13 cellular contexts compared by ENCODE assay signal in the genomic region with DNA sequence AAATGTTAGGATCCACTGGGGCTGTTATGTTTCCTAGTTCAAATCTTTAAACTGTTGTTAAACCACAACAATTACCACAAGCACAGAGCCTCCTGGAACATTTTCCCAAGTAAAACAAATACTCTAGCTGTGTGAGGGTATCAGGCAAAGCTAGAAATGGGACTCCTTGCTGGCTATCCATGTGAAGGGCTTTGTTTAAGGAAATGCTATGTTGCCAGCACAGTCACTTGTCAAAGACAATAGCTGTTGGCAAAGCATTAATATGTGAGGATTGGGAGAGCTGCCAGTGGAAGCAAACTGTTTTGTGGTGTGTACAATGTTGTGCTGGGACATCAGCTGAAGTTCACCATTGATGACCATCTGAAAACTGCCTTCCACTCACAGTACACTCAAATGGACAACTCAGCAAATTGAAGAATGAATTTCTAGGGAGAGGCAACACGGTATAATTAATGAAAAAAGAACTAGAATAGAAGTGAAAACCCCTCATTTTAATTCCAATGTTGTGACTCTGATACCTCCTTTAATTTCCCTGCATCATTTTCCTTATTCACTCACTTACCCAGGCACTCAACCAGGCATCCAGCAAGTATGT.
DNase-seq lines count a peak whose midpoint lies in the region; ATAC-seq and TF ChIP-seq lines count a peak whose summit lies in the region.
"Had no signal": no experiment of that assay in that cellular context is flagged by ENCODE, and none has a peak within 500 bp of the region (broad histone marks: within the 10 kb centered on the region; RNA-seq: fewer than 3 reads in every experiment).

No MANE protein-coding gene starts in this region.

- H3K4me2 ChIP-seq in hepatocyte = no peak overlapping the region

- POLR2A ChIA-PET in activated CD8-positive, alpha-beta T cell treated with anti-CD3 and anti-CD28 coated beads, Interleukin-2, amount 10 ng/mL, durations not matched to agents 7 days and 5 days (lab: Charles Lee) = interaction anchor here (0.6 kb wide), 1 partner anchor 9 kb away, joined by 3 read pairs; no protein-coding TSS in a partner anchor

- H4K20me1 ChIP-seq in hepatocyte (ENCODE audit: insufficient read depth, poor library complexity, severe bottlenecking) = no peaks in the 10 kb centered on the region

- H3K27me3 ChIP-seq in MG63 (no peaks in the 10 kb centered on the region), hepatocyte (no peaks in the 10 kb centered on the region)
- H3K27me3 ChIP-seq: ovary, vagina had no signal

- DNase-seq in MG63 (peak; percentile 49), caudate nucleus (lab: John Stamatoyannopoulos, UW) (peak in 50 of 61 donors; percentile 3 to 84 (median 48)), hepatocyte (ENCODE audit: low spot score) (no peak), retinal pigment epithelial cell (ENCODE audit: low read depth) (peak; percentile 24), T-helper 17 cell (no peak), activated gamma-delta T cell treated with Interleukin-2 at 50 U/mL for 16 hours (no peak)
- DNase-seq in activated CD8-positive, alpha-beta T cell treated with anti-CD3 and anti-CD28 coated beads, Interleukin-2, amount 10 ng/mL, durations not matched to agents 7 days and 5 days = no peak
- DNase-seq in stimulated activated CD4-positive, alpha-beta T cell treated with anti-CD3 and anti-CD28 coated beads, Interleukin-12 subunit alpha, Interleukin-12 subunit beta, amount 100 ng/mL, for 4 hours = no peak
- DNase-seq: activated CD8-positive, alpha-beta memory T cell treated with anti-CD3 and anti-CD28 coated beads, Interleukin-2, amount 50 U/mL, for 48 hours; KG1; ovary had no signal

- CTCF ChIA-PET in activated CD8-positive, alpha-beta T cell treated with anti-CD3 and anti-CD28 coated beads, Interleukin-2, amount 10 ng/mL, durations not matched to agents 7 days and 5 days (lab: Charles Lee) = interaction anchor here (0.7 to 4.7 kb wide), 6 partner anchors 9 to 396 kb away, joined by 3 to 33 read pairs (median 4); no protein-coding TSS in a partner anchor

- H3K79me2 ChIP-seq in hepatocyte = no peaks in the 10 kb centered on the region

- H2AFZ ChIP-seq in hepatocyte = no peak overlapping the region

- H3K4me3 ChIP-seq in MG63 (no peak overlapping the region), hepatocyte (no peak overlapping the region), retinal pigment epithelial cell (ENCODE audit: low read length) (no peak overlapping the region)
- H3K4me3 ChIP-seq: ovary, vagina had no signal

- no peak overlapping the region for H3K27ac Mint-ChIP-seq in T-helper 17 cell
- no peak overlapping the region for H3K27ac Mint-ChIP-seq in activated CD8-positive, alpha-beta T cell treated with anti-CD3 and anti-CD28 coated beads, Interleukin-2, amount 10 ng/mL, durations not matched to agents 7 days and 5 days

- H3K9me3 ChIP-seq in MG63 (no peaks in the 10 kb centered on the region), hepatocyte (ENCODE audit: low read depth) (no peaks in the 10 kb centered on the region), T-helper 17 cell (ENCODE audit: control insufficient read depth, low read length, poor library complexity, severe bottlenecking) (no peaks in the 10 kb centered on the region)
- H3K9me3 ChIP-seq: ovary, vagina had no signal

- no peaks in the 10 kb centered on the region for H3K9me3 Mint-ChIP-seq in activated CD8-positive, alpha-beta T cell treated with anti-CD3 and anti-CD28 coated beads, Interleukin-2, amount 10 ng/mL, durations not matched to agents 7 days and 5 days (ENCODE audit: insufficient read depth)
- H3K9me3 Mint-ChIP-seq: central memory CD8-positive, alpha-beta T cell had no signal

- TF ChIP-seq CTCF in hepatocyte (IDR thresholded peaks at IDR 0.05; ENCODE audit: poor library complexity) (no peak), retinal pigment epithelial cell (conservative IDR thresholded peaks at IDR 0.05; ENCODE audit: low read depth, low read length) (no peak)

- H3K4me1 ChIP-seq in hepatocyte (ENCODE audit: insufficient read depth) = peaks cover 5% of the 10 kb centered on the region

- WGBS in hepatocyte (ENCODE audit: low lambda C conversion rate, missing lambda C conversion rate) = 87% methylated on average over 1 of the region's 1 CpG

- H3K36me3 ChIP-seq in MG63 (no peaks in the 10 kb centered on the region), hepatocyte (replicated peaks; ENCODE audit: insufficient read depth, low read depth) (no peaks in the 10 kb centered on the region)
- H3K36me3 ChIP-seq: ovary, vagina had no signal

- H3K4me1 Mint-ChIP-seq in T-helper 17 cell = peaks cover 12% of the 10 kb centered on the region
- H3K4me1 Mint-ChIP-seq in activated CD8-positive, alpha-beta T cell treated with anti-CD3 and anti-CD28 coated beads, Interleukin-2, amount 10 ng/mL, durations not matched to agents 7 days and 5 days (ENCODE audit: low read depth) = peaks cover 26% of the 10 kb centered on the region

- no peak for ATAC-seq in T-helper 17 cell
- ATAC-seq in activated CD8-positive, alpha-beta T cell treated with anti-CD3 and anti-CD28 coated beads, Interleukin-2, amount 10 ng/mL, durations not matched to agents 7 days and 5 days = no peak

- H3K36me3 Mint-ChIP-seq in T-helper 17 cell (ENCODE audit: low read depth) = peaks cover 4% of the 10 kb centered on the region
- H3K36me3 Mint-ChIP-seq in activated CD8-positive, alpha-beta T cell treated with anti-CD3 and anti-CD28 coated beads, Interleukin-2, amount 10 ng/mL, durations not matched to agents 7 days and 5 days (ENCODE audit: low read depth) = no peaks in the 10 kb centered on the region

- H3K27me3 Mint-ChIP-seq in T-helper 17 cell = no peaks in the 10 kb centered on the region
- H3K27me3 Mint-ChIP-seq in activated CD8-positive, alpha-beta T cell treated with anti-CD3 and anti-CD28 coated beads, Interleukin-2, amount 10 ng/mL, durations not matched to agents 7 days and 5 days (ENCODE audit: low read depth) = no peaks in the 10 kb centered on the region

- H3K9me2 ChIP-seq in hepatocyte (replicated peaks; ENCODE audit: insufficient read depth) = no peaks in the 10 kb centered on the region

- H3K27ac ChIP-seq in caudate nucleus (ENCODE audit: low read depth, low read length) (peak overlapping the region; percentile 76), hepatocyte (peak overlapping the region; percentile 9)
- H3K27ac ChIP-seq: ovary, vagina had no signal

- no peak overlapping the region for H3K4me3 Mint-ChIP-seq in T-helper 17 cell
- H3K4me3 Mint-ChIP-seq in activated CD8-positive, alpha-beta T cell treated with anti-CD3 and anti-CD28 coated beads, Interleukin-2, amount 10 ng/mL, durations not matched to agents 7 days and 5 days = no peak overlapping the region
- H3K4me3 Mint-ChIP-seq: central memory CD8-positive, alpha-beta T cell had no signal

Comparison
In these comparisons a context has a peak if more than half of its experiments do, and no peak if none do; other contexts are left out.
1. DNase-seq: peak in MG63 (single experiment), caudate nucleus (50 of 61) and retinal pigment epithelial cell (single experiment); none in hepatocyte (single experiment), T-helper 17 cell (0 of 3), activated gamma-delta T cell treated with Interleukin-2 at 50 U/mL for 16 hours (single experiment), activated CD8-positive, alpha-beta T cell treated with anti-CD3 and anti-CD28 coated beads, Interleukin-2, amount 10 ng/mL, durations not matched to agents 7 days and 5 days (single experiment) and stimulated activated CD4-positive, alpha-beta T cell treated with anti-CD3 and anti-CD28 coated beads, Interleukin-12 subunit alpha, Interleukin-12 subunit beta, amount 100 ng/mL, for 4 hours (single experiment).